Comparison of ENCODE assay signal across 27 cellular contexts in genomic region chr5:150016537-150016936, GRCh38.
"Had no signal": no experiment of that assay in that cellular context is flagged by ENCODE, and none has a peak within 500 bp of the region (broad histone marks: within the 10 kb centered on the region; RNA-seq: fewer than 3 reads in every experiment).

No MANE protein-coding gene starts in this region.

- ATAC-seq: left lobe of liver; natural killer cell treated with Interleukin-12 subunit alpha and Interleukin-12 subunit beta and Interleukin-15 and Interleukin-18, amount 100 ng/mL, for 72 hours; sciatic nerve; stimulated activated naive CD8-positive, alpha-beta T cell treated with anti-CD3 and anti-CD28 coated beads, Interleukin-15, amount 100 ng/mL, for 72 hours had no signal

- H3K36me3 ChIP-seq: prostate gland had no signal

- H3K4me3 ChIP-seq: esophagus squamous epithelium, lung, prostate gland, right atrium auricular region, smooth muscle cell, thyroid gland, vagina had no signal

- DNase-seq: effector CD8-positive, alpha-beta T cell; endodermal cell; esophagus squamous epithelium; foreskin melanocyte; head of caudate nucleus; kidney; stimulated activated CD4-positive, alpha-beta T cell treated with anti-CD3 and anti-CD28 coated beads, Interleukin-12 subunit alpha, Interleukin-12 subunit beta, amount 100 ng/mL, for 4 hours; stimulated activated CD4-positive, alpha-beta T cell treated with anti-CD3 and anti-CD28 coated beads, Interleukin-1b, Interleukin-23, amount 100 ng/mL, for 48 hours; stimulated activated CD4-positive, alpha-beta T cell treated with anti-CD3 and anti-CD28 coated beads, Interleukin-4, amount 100 ng/mL, for 1 hour; stimulated activated CD8-positive, alpha-beta memory T cell treated with anti-CD3 and anti-CD28 coated beads, Interleukin-4, amount 100 ng/mL, for 48 hours; stimulated activated naive CD4-positive, alpha-beta T cell; stimulated activated naive CD8-positive, alpha-beta T cell treated with anti-CD3 and anti-CD28 coated beads, Interleukin-15, amount 100 ng/mL, for 72 hours; thyroid gland; trophoblast cell had no signal

- H3K27me3 ChIP-seq: esophagus squamous epithelium, neutrophil, right atrium auricular region, thyroid gland, vagina had no signal

- H3K4me3 Mint-ChIP-seq: dendritic cell treated with granulocyte-macrophage colony-stimulating factor and Interleukin-4, amounts not matched to agents 40 ng/mL and 50 ng/mL, for 4 days; endodermal cell; memory B cell; natural killer cell treated with Interleukin-12 subunit alpha and Interleukin-12 subunit beta and Interleukin-15 and Interleukin-18, amount 100 ng/mL, for 72 hours; neural crest cell; stimulated activated naive CD8-positive, alpha-beta T cell treated with anti-CD3 and anti-CD28 coated beads, Interleukin-15, amount 100 ng/mL, for 72 hours had no signal

- FAIRE-seq: colon, kidney had no signal

- H3K9me3 ChIP-seq: neutrophil, prostate gland, right atrium auricular region, thyroid gland, vagina had no signal

- H3K27ac Mint-ChIP-seq: dendritic cell treated with granulocyte-macrophage colony-stimulating factor and Interleukin-4, amounts not matched to agents 40 ng/mL and 50 ng/mL, for 4 days; endodermal cell; memory B cell; natural killer cell treated with Interleukin-12 subunit alpha and Interleukin-12 subunit beta and Interleukin-15 and Interleukin-18, amount 100 ng/mL, for 72 hours; stimulated activated naive CD8-positive, alpha-beta T cell treated with anti-CD3 and anti-CD28 coated beads, Interleukin-15, amount 100 ng/mL, for 72 hours had no signal

- H3K9me3 Mint-ChIP-seq: natural killer cell treated with Interleukin-12 subunit alpha and Interleukin-12 subunit beta and Interleukin-15 and Interleukin-18, amount 100 ng/mL, for 72 hours; stimulated activated naive CD8-positive, alpha-beta T cell treated with anti-CD3 and anti-CD28 coated beads, Interleukin-15, amount 100 ng/mL, for 72 hours had no signal

- H3K27ac ChIP-seq: neutrophil, right atrium auricular region, thyroid gland, vagina had no signal

- H3K27me3 Mint-ChIP-seq: dendritic cell treated with granulocyte-macrophage colony-stimulating factor and Interleukin-4, amounts not matched to agents 40 ng/mL and 50 ng/mL, for 4 days; memory B cell; natural killer cell treated with Interleukin-12 subunit alpha and Interleukin-12 subunit beta and Interleukin-15 and Interleukin-18, amount 100 ng/mL, for 72 hours; stimulated activated naive CD8-positive, alpha-beta T cell treated with anti-CD3 and anti-CD28 coated beads, Interleukin-15, amount 100 ng/mL, for 72 hours had no signal
